Comparison of ENCODE assay signal across 1 cellular context in genomic region chr19:3060852-3061182, GRCh38.
TF ChIP-seq lines count a peak whose summit lies in the region.

No MANE protein-coding gene starts in this region.

TF ChIP-seq in GM23338, 12 proteins besides CTCF, POLR2A, EP300 and RAD21 (continued from another document):
- no peak for TF ChIP-seq ZNF462 (CRISPR knock-in tag; IDR thresholded peaks at IDR 0.05)
- no peak for TF ChIP-seq REST (IDR thresholded peaks at IDR 0.05; ENCODE audit: unreplicated experiment)
- TF ChIP-seq POLR2AphosphoS5 (IDR thresholded peaks at IDR 0.05; ENCODE audit: low read depth): no peak
- TF ChIP-seq ETS1 (IDR thresholded peaks at IDR 0.05): no peak
- no peak for TF ChIP-seq EZH2phosphoT487 (IDR thresholded peaks at IDR 0.05; ENCODE audit: unreplicated experiment)
- no peak for TF ChIP-seq EZH2 (IDR thresholded peaks at IDR 0.05; ENCODE audit: low read depth, unreplicated experiment)
- TF ChIP-seq CREB1 (CRISPR knock-in tag; IDR thresholded peaks at IDR 0.05; ENCODE audit: low read depth): no peak
- no peak for TF ChIP-seq NANOG (IDR thresholded peaks at IDR 0.05; ENCODE audit: borderline replicate concordance)
